In the genomic region with DNA sequence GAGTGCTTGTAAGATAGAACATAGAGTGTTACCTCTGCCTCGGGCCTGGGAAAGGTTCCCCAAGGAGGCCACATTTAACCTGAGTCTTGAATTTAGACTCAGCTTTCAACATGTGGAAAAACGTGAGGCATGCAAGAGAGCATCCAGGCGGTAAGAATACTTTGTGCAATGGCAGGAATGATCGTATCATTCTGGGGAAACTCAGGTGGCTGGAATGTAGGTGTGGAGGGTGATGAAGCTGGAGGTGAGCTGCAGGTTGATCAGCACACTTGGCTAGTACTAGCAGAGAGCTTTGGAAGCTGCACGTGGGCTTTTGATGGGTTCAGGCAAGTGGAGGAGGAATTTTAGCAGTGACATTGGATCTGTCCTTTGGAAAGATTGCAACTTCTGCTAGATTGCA, we compare ENCODE assay signal across 21 cellular contexts.
DNase-seq lines count a peak whose midpoint lies in the region; ATAC-seq, FAIRE-seq and TF ChIP-seq lines count a peak whose summit lies in the region.
"Had no signal": no experiment of that assay in that cellular context is flagged by ENCODE, and none has a peak within 500 bp of the region (broad histone marks: within the 10 kb centered on the region; RNA-seq: fewer than 3 reads in every experiment).

No MANE protein-coding gene starts in this region.

- POLR2A ChIA-PET in RWPE1 (lab: Yijun Ruan, JAX; ENCODE audit: low non-redundant PET): no interaction called here

- no peaks in the 10 kb centered on the region for H3K79me1 ChIP-seq in trophoblast cell (ENCODE audit: low read length)

- CTCF ChIA-PET in RWPE1 (lab: Yijun Ruan, JAX): interaction anchor here (0.7 kb wide), 2 partner anchors 9 to 204 kb away, joined by 3 read pairs; no protein-coding TSS in a partner anchor

- no peak for FAIRE-seq in bronchial epithelial cell (lab: Jason Lieb, UNC)
- FAIRE-seq: A549, G401.6, GM12892 had no signal

- H4K12ac ChIP-seq in trophoblast cell (ENCODE audit: low read depth, low read length): no peak overlapping the region

- H3K79me2 ChIP-seq in trophoblast cell (ENCODE audit: control insufficient read depth, insufficient read depth, low read length, poor library complexity): no peaks in the 10 kb centered on the region

- no peaks in the 10 kb centered on the region for H3K27me3 ChIP-seq in bronchial epithelial cell (ENCODE audit: control insufficient read depth, insufficient read depth, low read length)
- no peaks in the 10 kb centered on the region for H3K27me3 ChIP-seq in trophoblast cell (ENCODE audit: insufficient read depth, low read length)
- H3K27me3 ChIP-seq in ascending aorta: no peaks in the 10 kb centered on the region

- TF ChIP-seq CTCF in RWPE1 (conservative IDR thresholded peaks at IDR 0.05; ENCODE audit: low read depth) (no peak), bronchial epithelial cell (IDR thresholded peaks at IDR 0.05; ENCODE audit: insufficient read depth, low read length, severe bottlenecking) (no peak), ascending aorta (IDR thresholded peaks at IDR 0.05) (no peak)

- no peaks in the 10 kb centered on the region for H3K9me3 ChIP-seq in trophoblast cell (ENCODE audit: insufficient read depth, low read depth, low read length)
- no peaks in the 10 kb centered on the region for H3K9me3 ChIP-seq in ascending aorta
- H3K9me3 ChIP-seq: A549 had no signal

- H3K23ac ChIP-seq in trophoblast cell (ENCODE audit: low read length): no peak overlapping the region

- H3K14ac ChIP-seq in trophoblast cell (ENCODE audit: low read length): no peak overlapping the region

- intact Hi-C loops in ascending aorta (cut with DNase I): no loop called here

- H2AFZ ChIP-seq in trophoblast cell (ENCODE audit: insufficient read depth, low read length, poor library complexity): no peak overlapping the region
- H2AFZ ChIP-seq: GM23338 had no signal

- H3K4me2 ChIP-seq in trophoblast cell (ENCODE audit: low read length): no peak overlapping the region
- H3K4me2 ChIP-seq: A549, GM23338 had no signal

- H3K4me1 ChIP-seq in trophoblast cell (ENCODE audit: control insufficient read depth in 1 of 2, insufficient read depth in 2 of 2, low read length in 2 of 2) (no peaks in the 10 kb centered on the region), ascending aorta (no peaks in the 10 kb centered on the region)
- H3K4me1 ChIP-seq: A549 had no signal

- no peak overlapping the region for H2BK5ac ChIP-seq in trophoblast cell (ENCODE audit: low read depth, low read length, poor library complexity)

- no peak overlapping the region for H3K9ac ChIP-seq in trophoblast cell (ENCODE audit: low read length)

- no peak for ATAC-seq in GM21360 (IDR thresholded peaks at IDR 0.05; ENCODE audit: unreplicated experiment)
- ATAC-seq: A549, GM23338, HCT116 had no signal

- no peak overlapping the region for H3K4ac ChIP-seq in trophoblast cell (ENCODE audit: low read depth, low read length)

- DNase-seq in RWPE1 (ENCODE audit: low spot score): peak; percentile 31
- DNase-seq in bronchial epithelial cell (ENCODE audit: low read depth): peak; percentile 8
- peak; percentile 64 for DNase-seq in kidney tubule cell (ENCODE audit: low spot score)
- DNase-seq in trophoblast cell: peak; percentile 1 to 40
- no peak for DNase-seq in NCI-H1048 (lab: John Stamatoyannopoulos, UW)
- DNase-seq in ascending aorta (ENCODE audit: low spot score in 2 of 2): no peak
- DNase-seq: 8988T; ACHN; AML-193; C1 segment of cervical spinal cord; Calu3; CD4-positive, alpha-beta memory T cell; COR-L47; DND-41; H9 had no signal

- H3K18ac ChIP-seq in trophoblast cell (ENCODE audit: low read length): no peak overlapping the region

- no peak overlapping the region for H3K27ac ChIP-seq in RWPE1
- H3K27ac ChIP-seq in trophoblast cell (ENCODE audit: low read depth, low read length): no peak overlapping the region
- no peak overlapping the region for H3K27ac ChIP-seq in ascending aorta
- H3K27ac ChIP-seq: A549 had no signal

- no peak overlapping the region for H2BK12ac ChIP-seq in trophoblast cell (ENCODE audit: low read length)

- no peak overlapping the region for H4K8ac ChIP-seq in trophoblast cell (ENCODE audit: low read depth, low read length)

- H3K36me3 ChIP-seq in bronchial epithelial cell (ENCODE audit: control insufficient read depth, insufficient read depth, low read length): no peaks in the 10 kb centered on the region
- H3K36me3 ChIP-seq in trophoblast cell (ENCODE audit: control insufficient read depth in 1 of 2, insufficient read depth in 2 of 2, low read length in 2 of 2): no peaks in the 10 kb centered on the region
- no peaks in the 10 kb centered on the region for H3K36me3 ChIP-seq in ascending aorta

- H2AK5ac ChIP-seq in trophoblast cell (ENCODE audit: low read length): no peak overlapping the region

- no CpG with 5 or more reads among the region's 5 CpGs for WGBS in trophoblast cell (ENCODE audit: extremely low coverage, insufficient coverage, insufficient read length)

- H4K91ac ChIP-seq in trophoblast cell (ENCODE audit: low read depth, low read length): no peak overlapping the region

- H2BK120ac ChIP-seq in trophoblast cell (ENCODE audit: insufficient read depth, low read length, poor library complexity): no peak overlapping the region

- H3K4me3 ChIP-seq in bronchial epithelial cell (ENCODE audit: low read depth, low read length) (no peak overlapping the region), trophoblast cell (ENCODE audit: low read depth, low read length) (no peak overlapping the region), ascending aorta (no peak overlapping the region)
- H3K4me3 ChIP-seq: A549, GM23338 had no signal

Comparison
In these comparisons a context has a peak if more than half of its experiments do, and no peak if none do; other contexts are left out.
1. DNase-seq: peak in RWPE1 (single experiment), bronchial epithelial cell (single experiment), kidney tubule cell (single experiment) and trophoblast cell (2 of 2); none in NCI-H1048 (single experiment) and ascending aorta (0 of 2).